ENCODE assay signal across 12 cellular contexts in the genomic region with DNA sequence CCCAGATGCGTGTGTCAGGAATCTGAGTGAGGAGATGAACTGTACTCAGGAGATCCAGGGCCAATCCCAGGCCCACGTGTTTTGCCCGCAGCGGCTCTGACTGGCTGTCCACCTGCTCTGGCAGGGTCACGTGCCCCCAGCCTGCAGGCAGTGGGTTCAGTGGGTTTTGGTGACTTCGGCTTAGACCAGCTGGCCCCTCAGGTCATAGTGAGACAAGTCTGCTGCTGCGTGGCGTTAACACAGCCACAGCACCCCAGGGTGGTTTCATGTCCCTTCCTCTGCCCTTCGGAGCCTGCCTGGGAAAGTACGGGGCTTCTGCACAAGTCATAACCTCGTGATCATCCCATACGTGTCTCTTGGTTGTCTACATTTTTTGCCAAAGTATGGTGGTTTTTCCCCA. TPM values are rescaled to one million over a fixed set of nuclear protein-coding genes. Genes with fewer than 3 reads are reported as not detected.
DNase-seq lines count a peak whose midpoint lies in the region; ATAC-seq, FAIRE-seq and TF ChIP-seq lines count a peak whose summit lies in the region.
"Had no signal": no experiment of that assay in that cellular context is flagged by ENCODE, and none has a peak within 500 bp of the region (broad histone marks: within the 10 kb centered on the region; RNA-seq: fewer than 3 reads in every experiment).

No MANE protein-coding gene starts in this region.

- DNase-seq in T-helper 17 cell (no peak), mesenchymal stem cell (no peak), esophagus squamous epithelium (lab: John Stamatoyannopoulos, UW) (no peak), HTR-8/SVneo (ENCODE audit: insufficient read length, low spot score) (no peak), frontal cortex (ENCODE audit: low spot score in 2 of 2) (no peak)
- no peak for DNase-seq in stimulated activated CD8-positive, alpha-beta memory T cell treated with anti-CD3 and anti-CD28 coated beads, Interleukin-4, amount 100 ng/mL, for 48 hours
- DNase-seq: stimulated activated naive CD4-positive, alpha-beta T cell had no signal

- H3K4me2 ChIP-seq in BLaER1 treated with 17β-estradiol and CSF1 and Interleukin-3, amounts not matched to agents 10 nM and 100 nM: peak overlapping the region; percentile 91 to 100 (median 99)
- no peak overlapping the region for H3K4me2 ChIP-seq in mesenchymal stem cell (ENCODE audit: low read length, poor library complexity, severe bottlenecking)

- no peak overlapping the region for H3K14ac ChIP-seq in mesenchymal stem cell (ENCODE audit: low read length in 2 of 2)

- no peak for TF ChIP-seq POLR2A in esophagus squamous epithelium (IDR thresholded peaks at IDR 0.05)

- ATAC-seq in GM19023 (IDR thresholded peaks at IDR 0.05; ENCODE audit: unreplicated experiment): peak; percentile 31
- no peak for ATAC-seq in T-helper 17 cell

- H3K27me3 ChIP-seq in BLaER1 treated with 17β-estradiol and CSF1 and Interleukin-3, amounts not matched to agents 10 nM and 100 nM: no peaks in the 10 kb centered on the region
- no peaks in the 10 kb centered on the region for H3K27me3 ChIP-seq in mesenchymal stem cell (ENCODE audit: control insufficient read depth in 1 of 2, insufficient read depth in 1 of 2, low read length in 2 of 2)
- H3K27me3 ChIP-seq in esophagus squamous epithelium: peaks cover 0 to 11% (median 0%) of the 10 kb centered on the region in 4 donors

- peak overlapping the region; percentile 83 to 93 (median 89); a peak in 21 of 22 replicates for H3K9ac ChIP-seq in BLaER1 treated with 17β-estradiol and CSF1 and Interleukin-3, amounts not matched to agents 10 nM and 100 nM
- peak overlapping the region; percentile 85 for H3K9ac ChIP-seq in mesenchymal stem cell (ENCODE audit: low read length)

- peak overlapping the region in 1 of 2 experiments; percentile 6 for H3K23ac ChIP-seq in mesenchymal stem cell (ENCODE audit: low read length in 2 of 2)

- H3K36me3 ChIP-seq in BLaER1 treated with 17β-estradiol and CSF1 and Interleukin-3, amounts not matched to agents 10 nM and 100 nM: peaks cover 0 to 28% (median 6%) of the 10 kb centered on the region in 11 experiments; a peak in 8 of 22 replicates
- H3K36me3 ChIP-seq in mesenchymal stem cell (ENCODE audit: control insufficient read depth in 1 of 2, insufficient read depth in 2 of 2, low read depth in 1 of 2, low read length in 2 of 2): peaks cover 0 to 28% of the 10 kb centered on the region in 2 experiments
- no peaks in the 10 kb centered on the region for H3K36me3 ChIP-seq in esophagus squamous epithelium
- H3K36me3 ChIP-seq: neutrophil had no signal

- peaks cover 77 to 89% (median 85%) of the 10 kb centered on the region in 10 experiments for H3K4me1 ChIP-seq in BLaER1 treated with 17β-estradiol and CSF1 and Interleukin-3, amounts not matched to agents 10 nM and 100 nM
- peaks cover 61% of the 10 kb centered on the region for H3K4me1 ChIP-seq in mesenchymal stem cell (ENCODE audit: control insufficient read depth, insufficient read depth, low read depth, low read length)
- H3K4me1 ChIP-seq in esophagus squamous epithelium: peaks cover 57 to 86% (median 59%) of the 10 kb centered on the region in 3 donors

- 96% methylated on average over 10 of the region's 12 CpGs for WGBS in mesenchymal stem cell
- 60 to 66% methylated on average over 5 to 12 of the region's 12 CpGs for WGBS in esophagus squamous epithelium, 2 donors

- no peaks in the 10 kb centered on the region for H3K36me3 Mint-ChIP-seq in T-helper 17 cell (ENCODE audit: low read depth)

- intact Hi-C loops in esophagus squamous epithelium (cut with DNase I): no loop called here

- no peaks in the 10 kb centered on the region for H3K27me3 Mint-ChIP-seq in T-helper 17 cell

- no peak overlapping the region for H2BK120ac ChIP-seq in mesenchymal stem cell (ENCODE audit: low read depth, low read length)

- H3K18ac ChIP-seq in mesenchymal stem cell (ENCODE audit: low read depth in 1 of 2, low read length in 2 of 2): no peak overlapping the region

- peaks cover 69 to 73% (median 72%) of the 10 kb centered on the region in 11 experiments for H4K20me1 ChIP-seq in BLaER1 treated with 17β-estradiol and CSF1 and Interleukin-3, amounts not matched to agents 10 nM and 100 nM

- peaks cover 54% of the 10 kb centered on the region for H3K4me1 Mint-ChIP-seq in T-helper 17 cell

- FAIRE-seq in HTR-8/SVneo (lab: Jason Lieb, UNC): no peak
- no peak for FAIRE-seq in frontal cortex (lab: Jason Lieb, UNC)
- FAIRE-seq: G401.6 had no signal

- H2AFZ ChIP-seq in mesenchymal stem cell (ENCODE audit: low read depth, low read length): no peak overlapping the region

- H3K4me3 Mint-ChIP-seq in T-helper 17 cell: peak overlapping the region; percentile 95

- no peaks in the 10 kb centered on the region for H3K9me3 ChIP-seq in BLaER1 treated with 17β-estradiol and CSF1 and Interleukin-3, amounts not matched to agents 10 nM and 100 nM (replicated peaks in 1 of 11)
- H3K9me3 ChIP-seq in T-helper 17 cell (ENCODE audit: control insufficient read depth, low read length, poor library complexity, severe bottlenecking) (no peaks in the 10 kb centered on the region), mesenchymal stem cell (ENCODE audit: control insufficient read depth, low read length) (no peaks in the 10 kb centered on the region), esophagus squamous epithelium (no peaks in the 10 kb centered on the region)
- H3K9me3 ChIP-seq: neutrophil had no signal

- H2BK15ac ChIP-seq in mesenchymal stem cell (ENCODE audit: low read depth, poor library complexity, severe bottlenecking): no peak overlapping the region

- H3K4me3 ChIP-seq in BLaER1 treated with 17β-estradiol and CSF1 and Interleukin-3, amounts not matched to agents 10 nM and 100 nM: peak overlapping the region; percentile 76 to 91 (median 83); a peak in 18 of 20 replicates
- H3K4me3 ChIP-seq in mesenchymal stem cell (ENCODE audit: insufficient read depth in 1 of 2, low read depth in 1 of 2, low read length in 2 of 2) (peak overlapping the region in 1 of 2 experiments; percentile 84), esophagus squamous epithelium (peak overlapping the region in 2 of 4 donors; percentile 67 to 81)

- H3K4ac ChIP-seq in mesenchymal stem cell (ENCODE audit: low read depth in 1 of 2, low read length in 2 of 2): no peak overlapping the region

- no peak overlapping the region for H2AK5ac ChIP-seq in mesenchymal stem cell (ENCODE audit: low read length, severe bottlenecking)

- H4K8ac ChIP-seq in mesenchymal stem cell (ENCODE audit: low read length): no peak overlapping the region

- H2BK12ac ChIP-seq in mesenchymal stem cell (ENCODE audit: low read length in 2 of 2): no peak overlapping the region

- TF ChIP-seq CTCF in esophagus squamous epithelium (IDR thresholded peaks at IDR 0.05): no peak

- peaks cover 21% of the 10 kb centered on the region for H3K79me1 ChIP-seq in mesenchymal stem cell (replicated peaks; ENCODE audit: low read length, poor library complexity, severe bottlenecking)

- no peak overlapping the region for H4K91ac ChIP-seq in mesenchymal stem cell (ENCODE audit: low read length)

- no peak overlapping the region for H2BK5ac ChIP-seq in mesenchymal stem cell (ENCODE audit: low read depth, low read length, poor library complexity, severe bottlenecking)

- H3K27ac Mint-ChIP-seq in T-helper 17 cell: peak overlapping the region; percentile 94

- H3K27ac ChIP-seq in BLaER1 treated with 17β-estradiol and CSF1 and Interleukin-3, amounts not matched to agents 10 nM and 100 nM: peak overlapping the region in 1 of 11 experiments; percentile 77; a peak in 1 of 22 replicates
- H3K27ac ChIP-seq in mesenchymal stem cell (ENCODE audit: low read length, poor library complexity, severe bottlenecking): no peak overlapping the region
- H3K27ac ChIP-seq in esophagus squamous epithelium: no peak overlapping the region
- H3K27ac ChIP-seq: epithelial cell of prostate, neutrophil had no signal

RNA-seq across cellular contexts. Expression of a gene that starts 2.6 kb away (rescaled TPM):
- total RNA-seq in T-helper 17 cell: 10 to 100 TPM; 79.3 to 86.3 TPM
- polyA plus RNA-seq in mesenchymal stem cell (2013, experiment 1 of 2): 35.1 TPM
- 32.7 TPM for polyA plus RNA-seq in mesenchymal stem cell (2013, experiment 2 of 2)
- total RNA-seq in esophagus squamous epithelium: 10 to 100 TPM in 3 of 4 donors, 1 to 10 TPM in 1; 5.9 to 34.3 (median 23.4) TPM
- 4.1 TPM for total RNA-seq in frontal cortex
